ENCODE assay signal across 8 cellular contexts in the genomic region with DNA sequence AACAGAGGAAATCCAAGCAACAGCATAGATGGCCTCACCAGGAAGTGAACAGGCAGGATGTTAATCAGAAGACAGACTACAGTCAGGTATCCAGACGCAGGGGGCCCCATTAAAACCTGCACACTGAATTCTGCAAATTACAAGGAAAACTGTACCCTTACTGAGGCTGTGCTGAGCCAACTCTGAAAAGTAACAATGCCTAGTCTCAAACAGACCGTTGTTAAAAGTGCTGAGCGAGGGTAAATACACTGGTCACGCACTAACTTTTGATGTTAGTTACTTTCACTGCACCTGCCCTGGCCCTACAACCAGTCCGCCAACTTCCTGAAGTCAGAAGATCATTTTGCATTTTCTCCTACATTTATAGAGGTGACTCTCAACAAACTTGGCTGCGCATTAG. TPM values are rescaled to one million over a fixed set of nuclear protein-coding genes. Genes with fewer than 3 reads are reported as not detected.
A peak's percentile ranks its signal among the peaks of the same experiment; 100 is the strongest.
DNase-seq lines count a peak whose midpoint lies in the region; ATAC-seq and TF ChIP-seq lines count a peak whose summit lies in the region.

No MANE protein-coding gene starts in this region.

- no peaks in the 10 kb centered on the region for H3K9me3 ChIP-seq in CD8-positive, alpha-beta T cell (ENCODE audit: low read length)
- H3K9me3 ChIP-seq in naive thymus-derived CD4-positive, alpha-beta T cell (ENCODE audit: control insufficient read depth in 2 of 3, low read length in 3 of 3): no peaks in the 10 kb centered on the region

- CTCF ChIA-PET in CD8-positive, alpha-beta T cell (lab: Charles Lee): interaction anchor here (1.3 kb wide), 1 partner anchor 10 kb away, joined by 6 read pairs; no protein-coding TSS in a partner anchor
- CTCF ChIA-PET in naive thymus-derived CD4-positive, alpha-beta T cell (lab: Charles Lee): interaction anchor here (1.6 kb wide), 1 partner anchor 11 kb away, joined by 3 read pairs; no protein-coding TSS in a partner anchor

- H3K4me1 ChIP-seq in CD8-positive, alpha-beta T cell (ENCODE audit: insufficient read depth, low read length): peaks cover 28% of the 10 kb centered on the region
- peaks cover 23 to 31% of the 10 kb centered on the region in 2 donors for H3K4me1 ChIP-seq in naive thymus-derived CD4-positive, alpha-beta T cell (ENCODE audit: control insufficient read depth in 2 of 2, insufficient read depth in 2 of 2, low read length in 2 of 2)

- peak overlapping the region; percentile 97 for H3K27ac Mint-ChIP-seq in CD8-positive, alpha-beta T cell
- H3K27ac Mint-ChIP-seq in naive thymus-derived CD4-positive, alpha-beta T cell: peak overlapping the region; percentile 90 to 98 (median 96)

- H3K4me3 ChIP-seq in CD8-positive, alpha-beta T cell (ENCODE audit: low read depth, low read length): peak overlapping the region; percentile 92
- H3K4me3 ChIP-seq in choroid plexus epithelial cell (ENCODE audit: low read depth, low read length): peak overlapping the region; percentile 85
- peak overlapping the region; percentile 92 for H3K4me3 ChIP-seq in naive thymus-derived CD4-positive, alpha-beta T cell (ENCODE audit: low read length)

- no peak for DNase-seq in CD8-positive, alpha-beta T cell
- peak; percentile 4 to 14 for DNase-seq in Kasumi-1 (lab: John Stamatoyannopoulos, UW)
- no peak for DNase-seq in choroid plexus epithelial cell (ENCODE audit: low read depth)
- DNase-seq in naive thymus-derived CD4-positive, alpha-beta T cell: peak in 5 of 9 donors; percentile 7 to 27 (median 15)
- no peak for DNase-seq in cerebellum (ENCODE audit: low spot score)
- no peak for DNase-seq in cerebellar nuclear complex (lab: John Stamatoyannopoulos, UW)

- H3K27me3 ChIP-seq in CD8-positive, alpha-beta T cell (ENCODE audit: insufficient read depth, low read length): no peaks in the 10 kb centered on the region
- H3K27me3 ChIP-seq in naive thymus-derived CD4-positive, alpha-beta T cell (ENCODE audit: control insufficient read depth in 2 of 2, insufficient read depth in 2 of 2, low read length in 2 of 2): no peaks in the 10 kb centered on the region

- no peak for ATAC-seq in CD8-positive, alpha-beta T cell
- no peak for ATAC-seq in naive thymus-derived CD4-positive, alpha-beta T cell
- ATAC-seq in GM18858 (IDR thresholded peaks at IDR 0.05; ENCODE audit: unreplicated experiment): no peak
- ATAC-seq in HG03378 (IDR thresholded peaks at IDR 0.05; ENCODE audit: unreplicated experiment): no peak

- H3K4me1 Mint-ChIP-seq in CD8-positive, alpha-beta T cell (ENCODE audit: low read depth): peaks cover 52% of the 10 kb centered on the region
- peaks cover 21 to 64% (median 54%) of the 10 kb centered on the region in 7 donors for H3K4me1 Mint-ChIP-seq in naive thymus-derived CD4-positive, alpha-beta T cell

- peak overlapping the region; percentile 99 for H3K4me3 Mint-ChIP-seq in CD8-positive, alpha-beta T cell
- H3K4me3 Mint-ChIP-seq in naive thymus-derived CD4-positive, alpha-beta T cell: peak overlapping the region; percentile 93 to 99 (median 98)

- POLR2A ChIA-PET in CD8-positive, alpha-beta T cell (lab: Charles Lee): interaction anchor here (1.1 to 1.5 kb wide), 2 partner anchors 9 to 10 kb away, joined by 3 to 4 read pairs; no protein-coding TSS in a partner anchor
- POLR2A ChIA-PET in naive thymus-derived CD4-positive, alpha-beta T cell (lab: Charles Lee): interaction anchor here (1.1 to 1.7 kb wide), 3 partner anchors 75 to 202 kb away, joined by 4 to 5 read pairs (median 4); partner anchors contain the start of gene VGLL4

- no peaks in the 10 kb centered on the region for H3K27me3 Mint-ChIP-seq in CD8-positive, alpha-beta T cell (ENCODE audit: low read depth)
- peaks cover 0 to 9% (median 0%) of the 10 kb centered on the region in 5 donors for H3K27me3 Mint-ChIP-seq in naive thymus-derived CD4-positive, alpha-beta T cell

- intact Hi-C loops in CD8-positive, alpha-beta T cell (cut with DNase I, micrococcal nuclease): loop anchor here (1.0 to 5.0 kb wide), 9 partner anchors 75 to 997 kb away; partner anchors contain the start of genes ATG7 (in 2 of the 2), MKRN2 (in 2 of the 2), TSEN2 (in 2 of the 2) and VGLL4 (in 2 of the 2)
- intact Hi-C loops in naive thymus-derived CD4-positive, alpha-beta T cell (cut with micrococcal nuclease): loop anchor here (1.0 to 10.0 kb wide), 13 partner anchors 46 to 819 kb away; partner anchors contain the start of genes ATG7 (in 2 of the 2), MKRN2 (in 2 of the 2), RAF1 (in 2 of the 2) and TSEN2 (in 1 of the 2)

- TF ChIP-seq CTCF in CD8-positive, alpha-beta T cell (IDR thresholded peaks at IDR 0.05): no peak
- TF ChIP-seq CTCF in choroid plexus epithelial cell (conservative IDR thresholded peaks at IDR 0.05; ENCODE audit: low read depth, low read length): no peak

- H3K27ac ChIP-seq in CD8-positive, alpha-beta T cell (ENCODE audit: low read depth, low read length): peak overlapping the region; percentile 88
- H3K27ac ChIP-seq in naive thymus-derived CD4-positive, alpha-beta T cell (ENCODE audit: low read depth, low read length): peak overlapping the region; percentile 90

- H3K36me3 Mint-ChIP-seq in CD8-positive, alpha-beta T cell: peaks cover 50% of the 10 kb centered on the region
- peaks cover 4 to 20% (median 14%) of the 10 kb centered on the region in 5 donors for H3K36me3 Mint-ChIP-seq in naive thymus-derived CD4-positive, alpha-beta T cell

- peaks cover 17% of the 10 kb centered on the region for H3K36me3 ChIP-seq in CD8-positive, alpha-beta T cell (ENCODE audit: insufficient read depth, low read length)
- peaks cover 6 to 39% (median 20%) of the 10 kb centered on the region in 3 experiments for H3K36me3 ChIP-seq in naive thymus-derived CD4-positive, alpha-beta T cell (ENCODE audit: control insufficient read depth in 2 of 3, insufficient read depth in 3 of 3, low read length in 3 of 3)

- H3K9me3 Mint-ChIP-seq in CD8-positive, alpha-beta T cell: no peaks in the 10 kb centered on the region
- peaks cover 0 to 5% (median 0%) of the 10 kb centered on the region in 11 donors for H3K9me3 Mint-ChIP-seq in naive thymus-derived CD4-positive, alpha-beta T cell

RNA-seq across cellular contexts. Expression of gene TAMM41, which starts 1.0 kb away (rescaled TPM):
- total RNA-seq in CD8-positive, alpha-beta T cell: 10 to 100 TPM; 16.2 to 18.5 TPM
- total RNA-seq in naive thymus-derived CD4-positive, alpha-beta T cell: 10 to 100 TPM; 24.4 to 58.0 (median 28.6) TPM
- polyA plus RNA-seq in naive thymus-derived CD4-positive, alpha-beta T cell: 10 to 100 TPM; 24.8 to 39.9 TPM
- 26.0 TPM for total RNA-seq in cerebellum

Comparison
In these comparisons a context has a peak if more than half of its experiments do, and no peak if none do; other contexts are left out.
1. DNase-seq: peak in Kasumi-1 (2 of 2) and naive thymus-derived CD4-positive, alpha-beta T cell (5 of 9); none in CD8-positive, alpha-beta T cell (0 of 7), choroid plexus epithelial cell (single experiment), cerebellum (single experiment) and cerebellar nuclear complex (0 of 2).
2. Peak in every context shown above with its lines, with median percentiles within 50 percentile points of each other: H3K4me3 ChIP-seq.